In genomic region chr22:46406349-46406748, GRCh38 we compare ENCODE assay signal across 19 cellular contexts.
DNase-seq lines count a peak whose midpoint lies in the region; ATAC-seq, FAIRE-seq and TF ChIP-seq lines count a peak whose summit lies in the region.
"Had no signal": no experiment of that assay in that cellular context is flagged by ENCODE, and none has a peak within 500 bp of the region (broad histone marks: within the 10 kb centered on the region; RNA-seq: fewer than 3 reads in every experiment).

No MANE protein-coding gene starts in this region.

- peak; percentile 92 for ATAC-seq in Right ventricle myocardium inferior
- peak; percentile 89 to 94 (median 90) for ATAC-seq in heart left ventricle
- ATAC-seq in left ventricle myocardium superior = peak; percentile 97
- ATAC-seq: GM12878 had no signal

- H3K4me1 ChIP-seq in heart left ventricle = peaks cover 0 to 11% (median 0%) of the 10 kb centered on the region in 12 donors
- H3K4me1 ChIP-seq: HAP-1 had no signal

- H3K36me3 ChIP-seq in heart left ventricle = no peaks in the 10 kb centered on the region
- H3K36me3 ChIP-seq: BE2C, HAP-1 had no signal

- H3K27ac ChIP-seq in heart left ventricle = peak overlapping the region in 3 of 12 donors; percentile 2 to 28 (median 14)

- no peak overlapping the region for H3K4me3 ChIP-seq in heart left ventricle
- H3K4me3 ChIP-seq: GM12878, HAP-1 had no signal

- intact Hi-C loops in Right ventricle myocardium inferior (cut with DNase I) = no loop called here
- intact Hi-C loops in cardiac septum (cut with DNase I) = loop anchor here (5.0 kb wide), 1 partner anchor 131 kb away; the partner anchor contains the start of gene CELSR1
- intact Hi-C loops in heart left ventricle (cut with DNase I) = loop anchor here in 1 of 10 donors (10.0 kb wide), 1 partner anchor 52 kb away; no protein-coding TSS in a partner anchor
- intact Hi-C loops in left ventricle myocardium superior (cut with micrococcal nuclease) = no loop called here

- DNase-seq in Right ventricle myocardium inferior (ENCODE audit: missing footprints) (no peak), cardiac septum (ENCODE audit: low spot score) (no peak), heart left ventricle (peak in 4 of 5 donors; percentile 40 to 75 (median 48)), left ventricle myocardium superior (peak; percentile 66), NCI-H1417 (lab: John Stamatoyannopoulos, UW) (no peak), urothelium cell line (ENCODE audit: low spot score) (no peak)
- no peak for DNase-seq in stimulated activated naive CD4-positive, alpha-beta T cell treated with Interleukin-2 at 50 U/mL for 16 hours (lab: John Stamatoyannopoulos, UW)
- DNase-seq: ACHN; BE2C; C1 segment of cervical spinal cord; CD4-positive, CD25-positive, alpha-beta regulatory T cell; CD8-positive, alpha-beta memory T cell; COR-L47; DMS 273 treated with DMSO at 0.1 percent for 48 hours; DMS53; DND-41; EL had no signal

- TF ChIP-seq POLR2A in heart left ventricle (IDR thresholded peaks at IDR 0.05) = no peak

- 43 to 69% (median 63%) methylated on average over 7 to 8 of the region's 8 CpGs for WGBS in heart left ventricle, 4 donors

- no peaks in the 10 kb centered on the region for H3K9me3 ChIP-seq in heart left ventricle
- H3K9me3 ChIP-seq: BE2C, HAP-1 had no signal

- TF ChIP-seq CTCF in heart left ventricle (IDR thresholded peaks at IDR 0.05) = no peak

- H3K27me3 ChIP-seq in heart left ventricle = no peaks in the 10 kb centered on the region
- H3K27me3 ChIP-seq: BE2C had no signal

- no peak for FAIRE-seq in urothelium cell line (lab: Jason Lieb, UNC)
- FAIRE-seq: GM12878 had no signal

Comparison
In these comparisons a context has a peak if more than half of its experiments do, and no peak if none do; other contexts are left out.
1. DNase-seq: peak in heart left ventricle (4 of 5) and left ventricle myocardium superior (single experiment); none in Right ventricle myocardium inferior (single experiment), cardiac septum (single experiment), NCI-H1417 (0 of 3), urothelium cell line (single experiment) and stimulated activated naive CD4-positive, alpha-beta T cell treated with Interleukin-2 at 50 U/mL for 16 hours (single experiment).
2. Peak in every context shown above with its lines, with median percentiles within 50 percentile points of each other: ATAC-seq.